In the genomic region with DNA sequence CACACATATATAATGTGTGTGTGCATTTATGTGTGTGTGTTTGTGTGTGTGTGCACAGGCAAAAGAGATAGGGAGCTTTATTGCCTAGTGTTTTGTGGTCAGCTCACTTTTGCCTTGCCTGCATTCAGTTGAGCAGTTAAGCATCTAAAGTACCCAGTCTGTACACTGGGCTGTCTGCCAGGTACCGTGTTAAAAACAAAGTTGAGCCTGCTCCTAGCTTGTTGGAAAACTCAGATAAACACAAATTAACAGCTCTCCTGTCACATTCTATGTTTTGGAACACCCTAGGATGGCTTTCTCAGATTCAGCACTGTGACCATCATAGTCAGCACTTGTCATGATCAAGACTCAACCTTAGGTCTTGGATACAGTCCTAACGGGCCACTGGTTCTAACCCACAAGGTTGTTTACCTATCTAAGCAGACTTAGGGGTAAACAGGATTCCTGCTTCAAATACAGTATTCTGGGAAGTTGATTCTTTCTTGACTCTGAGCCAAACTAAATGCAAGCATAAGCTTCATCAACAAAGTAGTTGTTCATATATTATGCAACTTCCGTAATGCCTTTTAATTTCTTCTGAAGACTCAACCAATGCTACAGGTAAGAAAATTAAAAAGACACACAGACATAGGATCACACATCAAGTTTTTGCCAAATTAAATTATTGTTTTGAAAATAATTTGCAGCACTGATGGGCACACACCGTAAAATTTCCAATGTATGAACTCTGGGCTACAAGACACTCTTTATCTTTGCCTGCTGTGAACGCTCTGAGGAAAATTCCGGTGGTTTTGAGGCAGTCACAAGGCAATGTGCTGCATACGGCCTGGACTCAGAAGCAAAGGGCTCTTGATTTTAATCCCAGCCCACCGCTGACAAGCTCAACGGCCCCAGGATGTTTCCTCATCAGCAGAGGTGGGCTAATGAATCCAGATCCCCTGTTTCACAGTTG, we compare ENCODE assay signal across 1 cellular context.
TF ChIP-seq lines count a peak whose summit lies in the region.

No MANE protein-coding gene starts in this region.

TF ChIP-seq in HEK293, 187 proteins besides CTCF, POLR2A, EP300 and RAD21 (continued from another document):
- TF ChIP-seq ZNF530 (tag by site-specific recombination; IDR thresholded peaks at IDR 0.05; ENCODE audit: low read depth) (no peak), ZNF335 (tag by site-specific recombination; conservative IDR thresholded peaks at IDR 0.05) (no peak), ZNF202 (tag by site-specific recombination; IDR thresholded peaks at IDR 0.05; ENCODE audit: borderline replicate concordance) (no peak), TRIM28 (IDR thresholded peaks at IDR 0.05; ENCODE audit: borderline replicate concordance, low read length) (0 out of 2 replicates have a peak, but pooled peaks have one; percentile 28), ZNF670 (tag by site-specific recombination; IDR thresholded peaks at IDR 0.05; ENCODE audit: low read depth) (no peak), ZNF449 (tag by site-specific recombination; IDR thresholded peaks at IDR 0.05) (no peak), SP2 (tag by site-specific recombination; IDR thresholded peaks at IDR 0.05) (no peak), OSR2 (tag by site-specific recombination; IDR thresholded peaks at IDR 0.05) (peak; percentile 61), ZNF423 (tag by site-specific recombination; IDR thresholded peaks at IDR 0.05) (0 out of 2 replicates have a peak, but pooled peaks have one; percentile 9), ZNF521 (tag by site-specific recombination; IDR thresholded peaks at IDR 0.05) (no peak), RBAK (tag by site-specific recombination; IDR thresholded peaks at IDR 0.05) (no peak), ZNF48 (tag by site-specific recombination; IDR thresholded peaks at IDR 0.05) (no peak), ZNF561 (tag by site-specific recombination; IDR thresholded peaks at IDR 0.05; ENCODE audit: borderline replicate concordance) (peak; percentile 39), ZNF174 (tag by site-specific recombination; IDR thresholded peaks at IDR 0.05) (no peak), ZNF621 (tag by site-specific recombination; IDR thresholded peaks at IDR 0.05) (no peak), IKZF3 (tag by site-specific recombination; IDR thresholded peaks at IDR 0.05) (peak; percentile 80), ZFP37 (tag by site-specific recombination; IDR thresholded peaks at IDR 0.05) (no peak), PRDM10 (tag by site-specific recombination; IDR thresholded peaks at IDR 0.05) (peak; percentile 74), ZNF664 (tag by site-specific recombination; IDR thresholded peaks at IDR 0.05) (peak; percentile 41; the same call in 1 of the 2 replicates), ZNF660 (tag by site-specific recombination; IDR thresholded peaks at IDR 0.05) (no peak), ZNF658 (tag by site-specific recombination; IDR thresholded peaks at IDR 0.05) (no peak), ZNF843 (tag by site-specific recombination; IDR thresholded peaks at IDR 0.05) (no peak), ZSCAN4 (tag by site-specific recombination; IDR thresholded peaks at IDR 0.05) (peak; percentile 81)
- TF ChIP-seq, protein P1, sequence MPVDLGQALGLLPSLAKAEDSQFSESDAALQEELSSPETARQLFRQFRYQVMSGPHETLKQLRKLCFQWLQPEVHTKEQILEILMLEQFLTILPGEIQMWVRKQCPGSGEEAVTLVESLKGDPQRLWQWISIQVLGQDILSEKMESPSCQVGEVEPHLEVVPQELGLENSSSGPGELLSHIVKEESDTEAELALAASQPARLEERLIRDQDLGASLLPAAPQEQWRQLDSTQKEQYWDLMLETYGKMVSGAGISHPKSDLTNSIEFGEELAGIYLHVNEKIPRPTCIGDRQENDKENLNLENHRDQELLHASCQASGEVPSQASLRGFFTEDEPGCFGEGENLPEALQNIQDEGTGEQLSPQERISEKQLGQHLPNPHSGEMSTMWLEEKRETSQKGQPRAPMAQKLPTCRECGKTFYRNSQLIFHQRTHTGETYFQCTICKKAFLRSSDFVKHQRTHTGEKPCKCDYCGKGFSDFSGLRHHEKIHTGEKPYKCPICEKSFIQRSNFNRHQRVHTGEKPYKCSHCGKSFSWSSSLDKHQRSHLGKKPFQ (tag by site-specific recombination; IDR thresholded peaks at IDR 0.05) = peak; percentile 65; the same call in 1 of the 2 replicates
- TF ChIP-seq, protein P2, sequence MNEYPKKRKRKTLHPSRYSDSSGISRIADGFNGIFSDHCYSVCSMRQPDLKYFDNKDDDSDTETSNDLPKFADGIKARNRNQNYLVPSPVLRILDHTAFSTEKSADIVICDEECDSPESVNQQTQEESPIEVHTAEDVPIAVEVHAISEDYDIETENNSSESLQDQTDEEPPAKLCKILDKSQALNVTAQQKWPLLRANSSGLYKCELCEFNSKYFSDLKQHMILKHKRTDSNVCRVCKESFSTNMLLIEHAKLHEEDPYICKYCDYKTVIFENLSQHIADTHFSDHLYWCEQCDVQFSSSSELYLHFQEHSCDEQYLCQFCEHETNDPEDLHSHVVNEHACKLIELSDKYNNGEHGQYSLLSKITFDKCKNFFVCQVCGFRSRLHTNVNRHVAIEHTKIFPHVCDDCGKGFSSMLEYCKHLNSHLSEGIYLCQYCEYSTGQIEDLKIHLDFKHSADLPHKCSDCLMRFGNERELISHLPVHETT (tag by site-specific recombination; IDR thresholded peaks at IDR 0.05) = no peak
- TF ChIP-seq, protein P3, sequence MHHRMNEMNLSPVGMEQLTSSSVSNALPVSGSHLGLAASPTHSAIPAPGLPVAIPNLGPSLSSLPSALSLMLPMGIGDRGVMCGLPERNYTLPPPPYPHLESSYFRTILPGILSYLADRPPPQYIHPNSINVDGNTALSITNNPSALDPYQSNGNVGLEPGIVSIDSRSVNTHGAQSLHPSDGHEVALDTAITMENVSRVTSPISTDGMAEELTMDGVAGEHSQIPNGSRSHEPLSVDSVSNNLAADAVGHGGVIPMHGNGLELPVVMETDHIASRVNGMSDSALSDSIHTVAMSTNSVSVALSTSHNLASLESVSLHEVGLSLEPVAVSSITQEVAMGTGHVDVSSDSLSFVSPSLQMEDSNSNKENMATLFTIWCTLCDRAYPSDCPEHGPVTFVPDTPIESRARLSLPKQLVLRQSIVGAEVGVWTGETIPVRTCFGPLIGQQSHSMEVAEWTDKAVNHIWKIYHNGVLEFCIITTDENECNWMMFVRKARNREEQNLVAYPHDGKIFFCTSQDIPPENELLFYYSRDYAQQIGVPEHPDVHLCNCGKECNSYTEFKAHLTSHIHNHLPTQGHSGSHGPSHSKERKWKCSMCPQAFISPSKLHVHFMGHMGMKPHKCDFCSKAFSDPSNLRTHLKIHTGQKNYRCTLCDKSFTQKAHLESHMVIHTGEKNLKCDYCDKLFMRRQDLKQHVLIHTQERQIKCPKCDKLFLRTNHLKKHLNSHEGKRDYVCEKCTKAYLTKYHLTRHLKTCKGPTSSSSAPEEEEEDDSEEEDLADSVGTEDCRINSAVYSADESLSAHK (tag by site-specific recombination; IDR thresholded peaks at IDR 0.05) = 0 out of 2 replicates have a peak, but pooled peaks have one; percentile 37
- TF ChIP-seq, protein P4, sequence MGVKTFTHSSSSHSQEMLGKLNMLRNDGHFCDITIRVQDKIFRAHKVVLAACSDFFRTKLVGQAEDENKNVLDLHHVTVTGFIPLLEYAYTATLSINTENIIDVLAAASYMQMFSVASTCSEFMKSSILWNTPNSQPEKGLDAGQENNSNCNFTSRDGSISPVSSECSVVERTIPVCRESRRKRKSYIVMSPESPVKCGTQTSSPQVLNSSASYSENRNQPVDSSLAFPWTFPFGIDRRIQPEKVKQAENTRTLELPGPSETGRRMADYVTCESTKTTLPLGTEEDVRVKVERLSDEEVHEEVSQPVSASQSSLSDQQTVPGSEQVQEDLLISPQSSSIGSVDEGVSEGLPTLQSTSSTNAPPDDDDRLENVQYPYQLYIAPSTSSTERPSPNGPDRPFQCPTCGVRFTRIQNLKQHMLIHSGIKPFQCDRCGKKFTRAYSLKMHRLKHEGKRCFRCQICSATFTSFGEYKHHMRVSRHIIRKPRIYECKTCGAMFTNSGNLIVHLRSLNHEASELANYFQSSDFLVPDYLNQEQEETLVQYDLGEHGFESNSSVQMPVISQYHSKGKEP (tag by site-specific recombination; IDR thresholded peaks at IDR 0.05) = peak; percentile 65
- TF ChIP-seq, protein P5, sequence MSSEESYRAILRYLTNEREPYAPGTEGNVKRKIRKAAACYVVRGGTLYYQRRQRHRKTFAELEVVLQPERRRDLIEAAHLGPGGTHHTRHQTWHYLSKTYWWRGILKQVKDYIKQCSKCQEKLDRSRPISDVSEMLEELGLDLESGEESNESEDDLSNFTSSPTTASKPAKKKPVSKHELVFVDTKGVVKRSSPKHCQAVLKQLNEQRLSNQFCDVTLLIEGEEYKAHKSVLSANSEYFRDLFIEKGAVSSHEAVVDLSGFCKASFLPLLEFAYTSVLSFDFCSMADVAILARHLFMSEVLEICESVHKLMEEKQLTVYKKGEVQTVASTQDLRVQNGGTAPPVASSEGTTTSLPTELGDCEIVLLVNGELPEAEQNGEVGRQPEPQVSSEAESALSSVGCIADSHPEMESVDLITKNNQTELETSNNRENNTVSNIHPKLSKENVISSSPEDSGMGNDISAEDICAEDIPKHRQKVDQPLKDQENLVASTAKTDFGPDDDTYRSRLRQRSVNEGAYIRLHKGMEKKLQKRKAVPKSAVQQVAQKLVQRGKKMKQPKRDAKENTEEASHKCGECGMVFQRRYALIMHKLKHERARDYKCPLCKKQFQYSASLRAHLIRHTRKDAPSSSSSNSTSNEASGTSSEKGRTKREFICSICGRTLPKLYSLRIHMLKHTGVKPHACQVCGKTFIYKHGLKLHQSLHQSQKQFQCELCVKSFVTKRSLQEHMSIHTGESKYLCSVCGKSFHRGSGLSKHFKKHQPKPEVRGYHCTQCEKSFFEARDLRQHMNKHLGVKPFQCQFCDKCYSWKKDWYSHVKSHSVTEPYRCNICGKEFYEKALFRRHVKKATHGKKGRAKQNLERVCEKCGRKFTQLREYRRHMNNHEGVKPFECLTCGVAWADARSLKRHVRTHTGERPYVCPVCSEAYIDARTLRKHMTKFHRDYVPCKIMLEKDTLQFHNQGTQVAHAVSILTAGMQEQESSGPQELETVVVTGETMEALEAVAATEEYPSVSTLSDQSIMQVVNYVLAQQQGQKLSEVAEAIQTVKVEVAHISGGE (tag by site-specific recombination; conservative IDR thresholded peaks at IDR 0.05; ENCODE audit: low read depth) = no peak
